1 cellular context compared by ENCODE assay signal in the genomic region with DNA sequence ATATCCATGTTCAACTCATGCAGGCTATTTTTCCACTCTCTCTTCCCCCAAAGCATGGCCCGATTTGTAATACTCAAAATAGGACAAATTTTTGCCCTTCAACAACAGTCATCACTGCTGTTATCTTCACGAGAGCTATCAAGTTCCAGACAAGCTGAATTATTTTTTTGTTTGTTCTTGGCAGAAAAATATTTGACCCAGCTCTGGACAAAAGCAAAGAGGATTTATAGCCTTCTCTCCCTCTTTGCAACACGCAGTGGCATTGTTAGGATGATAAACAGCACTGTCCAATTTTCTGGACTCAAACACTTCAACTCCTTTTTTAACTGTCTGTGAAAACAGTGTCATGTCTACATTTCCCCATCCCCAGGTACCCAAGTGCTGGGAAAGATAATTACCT.
TF ChIP-seq lines count a peak whose summit lies in the region.

No MANE protein-coding gene starts in this region.

TF ChIP-seq in HCT116, 20 proteins besides CTCF, POLR2A, EP300 and RAD21:
- TF ChIP-seq SIN3A (IDR thresholded peaks at IDR 0.05; ENCODE audit: low read depth) (no peak), SP1 (IDR thresholded peaks at IDR 0.05; ENCODE audit: low read depth) (no peak), CEBPB (IDR thresholded peaks at IDR 0.05; ENCODE audit: low read depth) (no peak), EGR1 (IDR thresholded peaks at IDR 0.05; ENCODE audit: low read depth) (no peak), ELF1 (IDR thresholded peaks at IDR 0.05; ENCODE audit: borderline replicate concordance, low read depth) (no peak), ZNF274 (IDR thresholded peaks at IDR 0.05; ENCODE audit: low read depth, low read length) (no peak), JUND (IDR thresholded peaks at IDR 0.05) (no peak), FOSL1 (IDR thresholded peaks at IDR 0.05; ENCODE audit: low read depth) (no peak), ZFX (IDR thresholded peaks at IDR 0.05) (no peak), EZH2phosphoT487 (IDR thresholded peaks at IDR 0.05; ENCODE audit: borderline replicate concordance) (no peak), EZH2 (IDR thresholded peaks at IDR 0.05) (no peak), CBX3 (IDR thresholded peaks at IDR 0.05; ENCODE audit: low read depth) (no peak), TCF7L2 (IDR thresholded peaks at IDR 0.05; ENCODE audit: borderline replicate concordance, extremely low read depth, insufficient read depth, insufficient read length) (no peak), POLR2AphosphoS5 (IDR thresholded peaks at IDR 0.05; ENCODE audit: low read depth, low read length) (no peak), YY1 (IDR thresholded peaks at IDR 0.05; ENCODE audit: extremely low read depth, insufficient replicate concordance, low read depth, low read length) (no peak), SRF (IDR thresholded peaks at IDR 0.05; ENCODE audit: low read depth) (no peak)
- TF ChIP-seq, protein P1, sequence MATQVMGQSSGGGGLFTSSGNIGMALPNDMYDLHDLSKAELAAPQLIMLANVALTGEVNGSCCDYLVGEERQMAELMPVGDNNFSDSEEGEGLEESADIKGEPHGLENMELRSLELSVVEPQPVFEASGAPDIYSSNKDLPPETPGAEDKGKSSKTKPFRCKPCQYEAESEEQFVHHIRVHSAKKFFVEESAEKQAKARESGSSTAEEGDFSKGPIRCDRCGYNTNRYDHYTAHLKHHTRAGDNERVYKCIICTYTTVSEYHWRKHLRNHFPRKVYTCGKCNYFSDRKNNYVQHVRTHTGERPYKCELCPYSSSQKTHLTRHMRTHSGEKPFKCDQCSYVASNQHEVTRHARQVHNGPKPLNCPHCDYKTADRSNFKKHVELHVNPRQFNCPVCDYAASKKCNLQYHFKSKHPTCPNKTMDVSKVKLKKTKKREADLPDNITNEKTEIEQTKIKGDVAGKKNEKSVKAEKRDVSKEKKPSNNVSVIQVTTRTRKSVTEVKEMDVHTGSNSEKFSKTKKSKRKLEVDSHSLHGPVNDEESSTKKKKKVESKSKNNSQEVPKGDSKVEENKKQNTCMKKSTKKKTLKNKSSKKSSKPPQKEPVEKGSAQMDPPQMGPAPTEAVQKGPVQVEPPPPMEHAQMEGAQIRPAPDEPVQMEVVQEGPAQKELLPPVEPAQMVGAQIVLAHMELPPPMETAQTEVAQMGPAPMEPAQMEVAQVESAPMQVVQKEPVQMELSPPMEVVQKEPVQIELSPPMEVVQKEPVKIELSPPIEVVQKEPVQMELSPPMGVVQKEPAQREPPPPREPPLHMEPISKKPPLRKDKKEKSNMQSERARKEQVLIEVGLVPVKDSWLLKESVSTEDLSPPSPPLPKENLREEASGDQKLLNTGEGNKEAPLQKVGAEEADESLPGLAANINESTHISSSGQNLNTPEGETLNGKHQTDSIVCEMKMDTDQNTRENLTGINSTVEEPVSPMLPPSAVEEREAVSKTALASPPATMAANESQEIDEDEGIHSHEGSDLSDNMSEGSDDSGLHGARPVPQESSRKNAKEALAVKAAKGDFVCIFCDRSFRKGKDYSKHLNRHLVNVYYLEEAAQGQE (IDR thresholded peaks at IDR 0.05; ENCODE audit: low read depth) = no peak
- TF ChIP-seq, protein P2, sequence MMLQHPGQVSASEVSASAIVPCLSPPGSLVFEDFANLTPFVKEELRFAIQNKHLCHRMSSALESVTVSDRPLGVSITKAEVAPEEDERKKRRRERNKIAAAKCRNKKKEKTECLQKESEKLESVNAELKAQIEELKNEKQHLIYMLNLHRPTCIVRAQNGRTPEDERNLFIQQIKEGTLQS (IDR thresholded peaks at IDR 0.05) = no peak
- TF ChIP-seq, protein P3, sequence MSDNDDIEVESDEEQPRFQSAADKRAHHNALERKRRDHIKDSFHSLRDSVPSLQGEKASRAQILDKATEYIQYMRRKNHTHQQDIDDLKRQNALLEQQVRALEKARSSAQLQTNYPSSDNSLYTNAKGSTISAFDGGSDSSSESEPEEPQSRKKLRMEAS (IDR thresholded peaks at IDR 0.05) = no peak
- TF ChIP-seq, protein P4, sequence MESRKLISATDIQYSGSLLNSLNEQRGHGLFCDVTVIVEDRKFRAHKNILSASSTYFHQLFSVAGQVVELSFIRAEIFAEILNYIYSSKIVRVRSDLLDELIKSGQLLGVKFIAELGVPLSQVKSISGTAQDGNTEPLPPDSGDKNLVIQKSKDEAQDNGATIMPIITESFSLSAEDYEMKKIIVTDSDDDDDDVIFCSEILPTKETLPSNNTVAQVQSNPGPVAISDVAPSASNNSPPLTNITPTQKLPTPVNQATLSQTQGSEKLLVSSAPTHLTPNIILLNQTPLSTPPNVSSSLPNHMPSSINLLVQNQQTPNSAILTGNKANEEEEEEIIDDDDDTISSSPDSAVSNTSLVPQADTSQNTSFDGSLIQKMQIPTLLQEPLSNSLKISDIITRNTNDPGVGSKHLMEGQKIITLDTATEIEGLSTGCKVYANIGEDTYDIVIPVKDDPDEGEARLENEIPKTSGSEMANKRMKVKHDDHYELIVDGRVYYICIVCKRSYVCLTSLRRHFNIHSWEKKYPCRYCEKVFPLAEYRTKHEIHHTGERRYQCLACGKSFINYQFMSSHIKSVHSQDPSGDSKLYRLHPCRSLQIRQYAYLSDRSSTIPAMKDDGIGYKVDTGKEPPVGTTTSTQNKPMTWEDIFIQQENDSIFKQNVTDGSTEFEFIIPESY (IDR thresholded peaks at IDR 0.05; ENCODE audit: extremely low read depth, insufficient replicate concordance, low read length) = no peak
